8 cellular contexts compared by ENCODE assay signal in the genomic region with DNA sequence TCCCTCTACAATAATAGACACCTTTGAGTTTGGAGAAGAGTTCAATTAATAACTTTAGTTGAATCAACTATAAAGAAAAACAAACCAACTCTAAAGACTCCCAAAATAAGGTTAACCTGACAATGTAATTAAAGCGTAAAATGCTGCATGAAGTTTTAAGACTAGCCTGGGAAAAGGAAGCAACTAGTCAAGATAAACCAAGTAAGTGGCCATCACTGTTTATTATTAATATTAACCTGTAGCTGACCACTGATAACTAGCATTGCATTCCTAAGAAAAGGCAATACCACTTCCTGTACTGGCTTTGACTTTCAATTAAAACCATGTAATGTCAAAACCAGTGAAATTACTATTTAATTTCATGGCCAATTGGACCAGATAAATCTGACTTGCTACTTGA. TPM values are rescaled to one million over a fixed set of nuclear protein-coding genes. Genes with fewer than 3 reads are reported as not detected.
DNase-seq lines count a peak whose midpoint lies in the region; FAIRE-seq and TF ChIP-seq lines count a peak whose summit lies in the region.

No MANE protein-coding gene starts in this region.

- peaks cover 2% of the 10 kb centered on the region; the same call in 1 of the 2 replicates for H3K79me1 ChIP-seq in H1 (ENCODE audit: low read depth, low read length)

- TF ChIP-seq EP300 in H1 (IDR thresholded peaks at IDR 0.05; ENCODE audit: borderline replicate concordance in 1 of 2, low read depth in 2 of 2, low read length in 2 of 2) (no peak), neural cell (conservative IDR thresholded peaks at IDR 0.05; ENCODE audit: poor library complexity, severe bottlenecking) (no peak)

- DNase-seq in NB4 (ENCODE audit: low read depth), result no peak
- no peak for DNase-seq in H1 (ENCODE audit: low read depth in 1 of 2, low spot score in 2 of 2)
- DNase-seq in NOMO-1 (lab: John Stamatoyannopoulos, UW; ENCODE audit: unreplicated experiment in 2 of 2), result no peak
- no peak for DNase-seq in NCI-H446 treated with DMSO at 0.1 percent for 48 hours (lab: John Stamatoyannopoulos, UW)
- no peak for DNase-seq in Ammon's horn (ENCODE audit: low spot score)
- DNase-seq in pons (ENCODE audit: low spot score), result no peak

- H3K9me3 ChIP-seq in BLaER1, result no peaks in the 10 kb centered on the region
- H3K9me3 ChIP-seq in H1 (ENCODE audit: insufficient read depth in 2 of 2, low read depth in 1 of 2, low read length in 1 of 2), result no peaks in the 10 kb centered on the region
- H3K9me3 ChIP-seq in neural cell (ENCODE audit: low read length), result no peaks in the 10 kb centered on the region

- H3K4me1 ChIP-seq in BLaER1 (peaks cover 37% of the 10 kb centered on the region), H1 (replicated peaks in 1 of 4; ENCODE audit: control insufficient read depth in 3 of 4, insufficient read depth in 4 of 4, low read length in 3 of 4) (peaks cover 0 to 2% (median 0%) of the 10 kb centered on the region in 4 experiments; a peak in 3 of 7 replicates)

- no peaks in the 10 kb centered on the region for H3K27me3 ChIP-seq in BLaER1
- no peaks in the 10 kb centered on the region for H3K27me3 ChIP-seq in H1 (replicated peaks in 1 of 4; ENCODE audit: control insufficient read depth in 3 of 4, extremely low read depth in 1 of 4, insufficient read depth in 3 of 4, low read length in 3 of 4)
- H3K27me3 ChIP-seq in neural cell (ENCODE audit: insufficient read depth, low read depth, low read length), result no peaks in the 10 kb centered on the region

- H3F3A ChIP-seq in neural cell (ENCODE audit: insufficient read depth, low read length, poor library complexity, severe bottlenecking), result no peaks in the 10 kb centered on the region

- peak overlapping the region; percentile 24; the same call in 1 of the 2 replicates for H3K27ac ChIP-seq in BLaER1
- no peak overlapping the region for H3K27ac ChIP-seq in H1 (ENCODE audit: low read depth, low read length)
- H3K27ac ChIP-seq in neural cell (ENCODE audit: low read length), result no peak overlapping the region

- peak overlapping the region; percentile 92 for H3K4me2 ChIP-seq in BLaER1
- peak overlapping the region; percentile 95 to 96 for H3K4me2 ChIP-seq in H1 (ENCODE audit: insufficient read depth in 1 of 2, low read depth in 2 of 2, low read length in 2 of 2)
- peak overlapping the region; percentile 71 for H3K4me2 ChIP-seq in neural cell (ENCODE audit: low read length)

- H2BK15ac ChIP-seq in H1 (ENCODE audit: low read length), result no peak overlapping the region

- no peak for TF ChIP-seq CTCF in NB4 (IDR thresholded peaks at IDR 0.05; ENCODE audit: low read depth, low read length)
- TF ChIP-seq CTCF in H1 (IDR thresholded peaks at IDR 0.05; ENCODE audit: control extremely low read depth in 1 of 3, insufficient read depth in 1 of 3, low read depth in 1 of 3, low read length in 3 of 3), result no peak
- no peak for TF ChIP-seq CTCF in neural cell (IDR thresholded peaks at IDR 0.05; ENCODE audit: poor library complexity, severe bottlenecking)

- no peak overlapping the region for H4K8ac ChIP-seq in H1 (ENCODE audit: extremely low read depth, insufficient read depth, low read length)

- no peak overlapping the region for H4K91ac ChIP-seq in H1 (replicated peaks; ENCODE audit: insufficient read length, low read length)

- H3K79me2 ChIP-seq in H1 (ENCODE audit: control insufficient read depth in 1 of 2, insufficient read depth in 2 of 2, low read length in 2 of 2) (peaks cover 44 to 80% of the 10 kb centered on the region in 2 experiments), neural cell (replicated peaks; ENCODE audit: insufficient read depth, low read length) (peaks cover 78% of the 10 kb centered on the region)

- H3K9me2 ChIP-seq in neural cell (ENCODE audit: insufficient read depth, low read length), result no peaks in the 10 kb centered on the region

- H3K4me3 ChIP-seq in BLaER1 (peak overlapping the region; percentile 88), NB4 (ENCODE audit: low read depth, low read length) (peak overlapping the region; percentile 99), H1 (ENCODE audit: extremely low read depth in 1 of 4, insufficient read depth in 2 of 4, low read depth in 3 of 4, low read length in 4 of 4) (peak overlapping the region; percentile 63 to 97 (median 95)), neural cell (ENCODE audit: low read length) (peak overlapping the region; percentile 92)

- no peak for TF ChIP-seq POLR2A in NB4 (IDR thresholded peaks at IDR 0.05; ENCODE audit: extremely low read depth, insufficient read length)
- no peak for TF ChIP-seq POLR2A in H1 (IDR thresholded peaks at IDR 0.05; ENCODE audit: control extremely low read depth in 1 of 2, low read depth in 2 of 2, low read length in 2 of 2)

- no peak overlapping the region for H3K23ac ChIP-seq in H1 (ENCODE audit: insufficient read length)

- CTCF ChIA-PET in H1 (lab: Charles Lee; ENCODE audit: partially characterized antibody), result interaction anchor here (1.1 to 4.5 kb wide), 4 partner anchors 10 to 23 kb away, joined by 4 to 36 read pairs (median 4); no protein-coding TSS in a partner anchor

- no peak overlapping the region for H3K56ac ChIP-seq in H1 (replicated peaks; ENCODE audit: insufficient read length, low read depth, low read length)

- no peak overlapping the region for H2AK5ac ChIP-seq in H1 (ENCODE audit: low read depth, low read length)

- FAIRE-seq in H1 (lab: Jason Lieb, UNC), result no peak

- H2BK20ac ChIP-seq in H1 (ENCODE audit: low read length), result no peak overlapping the region

- peaks cover 19% of the 10 kb centered on the region for H3K23me2 ChIP-seq in H1 (ENCODE audit: low read depth, low read length)

- POLR2A ChIA-PET in H1 (lab: Charles Lee; ENCODE audit: partially characterized antibody), result interaction anchor here (1.0 to 4.5 kb wide), 7 partner anchors 9 to 154 kb away, joined by 3 to 30 read pairs (median 4); no protein-coding TSS in a partner anchor

- TF ChIP-seq RAD21 in H1 (IDR thresholded peaks at IDR 0.05 in 1 of 2, conservative IDR thresholded peaks at IDR 0.05 in 1 of 2; ENCODE audit: low read depth in 2 of 2, low read length in 2 of 2) (no peak), neural cell (conservative IDR thresholded peaks at IDR 0.05) (no peak)

- 21% methylated on average over 1 of the region's 1 CpG; no CpG with 5 or more reads in 1 of the 2 experiments for WGBS in H1 (ENCODE audit: extremely low coverage in 1 of 2, insufficient coverage in 1 of 2, insufficient read length in 1 of 2, insufficient replicate concordance in 2 of 2, low coverage in 1 of 2, low lambda C conversion rate in 2 of 2, missing lambda C conversion rate in 1 of 2), 2 experiments

- H3K36me3 ChIP-seq in BLaER1 (peaks cover 26% of the 10 kb centered on the region), H1 (ENCODE audit: control insufficient read depth in 2 of 4, insufficient read depth in 4 of 4, low read length in 3 of 4) (peaks cover 14 to 42% (median 18%) of the 10 kb centered on the region in 4 experiments), neural cell (ENCODE audit: insufficient read depth, low read length) (no peaks in the 10 kb centered on the region)

- no peak overlapping the region for H4K5ac ChIP-seq in H1 (ENCODE audit: insufficient read length, low read depth, low read length)

- no peak overlapping the region for H2AFZ ChIP-seq in H1 (ENCODE audit: low read length)
- no peak overlapping the region for H2AFZ ChIP-seq in neural cell (ENCODE audit: low read depth, low read length)

- H2BK120ac ChIP-seq in H1 (replicated peaks; ENCODE audit: low read depth, low read length), result no peak overlapping the region

- H4K20me1 ChIP-seq in BLaER1 (peaks cover 78% of the 10 kb centered on the region), H1 (replicated peaks in 1 of 2; ENCODE audit: control insufficient read depth in 1 of 2, insufficient read depth in 2 of 2, low read length in 2 of 2) (peaks cover 28 to 41% of the 10 kb centered on the region in 2 experiments), neural cell (ENCODE audit: insufficient read depth) (peaks cover 45% of the 10 kb centered on the region)

- no peak overlapping the region for H2BK5ac ChIP-seq in H1 (ENCODE audit: low read depth, low read length)

- H3K14ac ChIP-seq in H1 (ENCODE audit: insufficient read length), result no peak overlapping the region

- H3K9ac ChIP-seq in BLaER1, result peak overlapping the region; percentile 97
- no peak overlapping the region; a peak in 2 of 7 replicates for H3K9ac ChIP-seq in H1 (replicated peaks in 1 of 4; ENCODE audit: extremely low read depth in 1 of 4, low read depth in 3 of 4, low read length in 3 of 4)
- H3K9ac ChIP-seq in neural cell (ENCODE audit: low read length), result peak overlapping the region; percentile 99

- no peak overlapping the region for H2BK12ac ChIP-seq in H1 (ENCODE audit: low read depth, low read length)

- H3K18ac ChIP-seq in H1 (ENCODE audit: extremely low read depth, low read length), result no peak overlapping the region

- no peak overlapping the region for H3K4ac ChIP-seq in H1 (replicated peaks; ENCODE audit: insufficient read length, low read depth, low read length)

TF ChIP-seq in H1, 55 proteins besides CTCF, POLR2A, EP300 and RAD21 (continues in another document):
- TF ChIP-seq GABPA (IDR thresholded peaks at IDR 0.05; ENCODE audit: borderline replicate concordance, insufficient read depth, low read length), result no peak

RNA-seq across cellular contexts. Expression of a gene that starts 3.0 kb away (rescaled TPM):
- total RNA-seq in H1 (2021; fragmentation: NEBNext Ultra II Directional; extraction: Animal tissue kit (Norgen Biotek cat#: 25700)), result 70.1 and 72.2 TPM in 2 replicates
- polyA plus RNA-seq in H1 (2011; rRNA removed) (14.4 and 20.0 TPM in 2 replicates), neural cell (30.1 and 31.2 TPM in 2 replicates)
- polyA plus RNA-seq in H1 (2011; cell fraction: cytosol; rRNA removed), result 19.3 TPM
- polyA plus RNA-seq in H1 (2011; cell fraction: nucleus; rRNA removed), result 14.6 TPM
- 13.3 to 25.2 TPM (median 17.0 TPM) in 4 replicates for polyA plus RNA-seq in H1 (2012, experiment 1 of 2)
- polyA plus RNA-seq in H1 (2012, experiment 2 of 2), result 3.4 TPM
- polyA plus RNA-seq in H1 (2013, experiment 1 of 2), result 34.3 TPM
- 37.9 TPM for polyA plus RNA-seq in H1 (2013, experiment 2 of 2)
- 41.1 and 46.5 TPM in 2 replicates for polyA minus RNA-seq in H1 (2011; rRNA and poly(A)+ RNA removed)
- polyA minus RNA-seq in H1 (2011; cell fraction: cytosol; rRNA and poly(A)+ RNA removed), result 37.1 TPM
- 41.8 TPM for polyA minus RNA-seq in H1 (2011; cell fraction: nucleus; rRNA and poly(A)+ RNA removed)
- polyA minus RNA-seq in neural cell, result 55.2 and 55.5 TPM in 2 replicates

RNA-seq across cellular contexts. Expression of a gene that starts 48.9 kb away (rescaled TPM):
- total RNA-seq in H1 (2021; fragmentation: NEBNext Ultra II Directional; extraction: Animal tissue kit (Norgen Biotek cat#: 25700)), result 17.0 and 20.2 TPM in 2 replicates
- polyA plus RNA-seq in H1 (2011; rRNA removed) (4.8 and 7.6 TPM in 2 replicates), neural cell (22.6 and 25.5 TPM in 2 replicates)
- polyA plus RNA-seq in H1 (2011; cell fraction: cytosol; rRNA removed), result 4.3 TPM
- polyA plus RNA-seq in H1 (2011; cell fraction: nucleus; rRNA removed), result 14.4 TPM
- polyA plus RNA-seq in H1 (2012, experiment 1 of 2), result 6.7 to 8.7 TPM (median 7.6 TPM) in 4 replicates
- 5.8 TPM for polyA plus RNA-seq in H1 (2012, experiment 2 of 2)
- polyA plus RNA-seq in H1 (2013, experiment 1 of 2), result 5.4 TPM
- 5.0 TPM for polyA plus RNA-seq in H1 (2013, experiment 2 of 2)
- polyA minus RNA-seq in H1 (2011; rRNA and poly(A)+ RNA removed), result 5.3 and 6.3 TPM in 2 replicates
- polyA minus RNA-seq in H1 (2011; cell fraction: cytosol; rRNA and poly(A)+ RNA removed), result 7.0 TPM
- 8.2 TPM for polyA minus RNA-seq in H1 (2011; cell fraction: nucleus; rRNA and poly(A)+ RNA removed)
- polyA minus RNA-seq in neural cell, result 24.3 and 28.7 TPM in 2 replicates

Comparison
In these comparisons a context has a peak if more than half of its experiments do, and no peak if none do; other contexts are left out.
1. H3K9ac ChIP-seq: peak in BLaER1 (single experiment) and neural cell (single experiment); none in H1 (0 of 4).
2. Peak in every context shown above with its lines, with median percentiles within 50 percentile points of each other: H3K4me2 ChIP-seq and H3K4me3 ChIP-seq.